18 cellular contexts compared by ENCODE assay signal in the genomic region with DNA sequence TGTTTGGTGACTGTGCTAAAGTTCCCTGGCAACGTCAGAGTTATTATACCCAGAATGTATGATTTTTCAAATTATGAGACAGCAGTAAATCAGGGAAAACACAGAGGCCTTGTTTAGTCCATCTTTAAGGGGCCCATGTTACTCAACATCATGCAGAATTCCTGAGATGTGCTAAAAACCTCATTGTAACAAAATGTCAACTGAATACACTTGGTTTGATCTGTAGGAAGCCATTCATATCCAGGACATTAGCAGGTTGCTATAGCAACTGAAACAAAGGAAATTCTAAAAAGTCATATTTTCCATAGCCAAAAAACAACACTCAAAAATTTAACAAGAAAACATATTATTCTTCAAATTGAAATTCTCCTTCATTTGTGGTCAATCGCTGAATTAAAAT. TPM values are rescaled to one million over a fixed set of nuclear protein-coding genes. Genes with fewer than 3 reads are reported as not detected.
DNase-seq lines count a peak whose midpoint lies in the region; ATAC-seq and TF ChIP-seq lines count a peak whose summit lies in the region.
"Had no signal": no experiment of that assay in that cellular context is flagged by ENCODE, and none has a peak within 500 bp of the region (broad histone marks: within the 10 kb centered on the region; RNA-seq: fewer than 3 reads in every experiment).

No MANE protein-coding gene starts in this region.

- H3K9ac ChIP-seq in GM23248 = no peak overlapping the region
- H3K9ac ChIP-seq: KMS-11 had no signal

- DNase-seq in GM23248 (peak; percentile 47), chondrocyte (ENCODE audit: low spot score) (no peak), lung microvascular endothelial cell (ENCODE audit: low read depth in 2 of 2) (peak; percentile 24 to 84), progenitor cell of endocrine pancreas (ENCODE audit: low spot score, unreplicated experiment) (no peak), mucosa of descending colon (no peak), DMS79 (lab: John Stamatoyannopoulos, UW) (no peak), foreskin keratinocyte (no peak)
- DNase-seq in stimulated activated CD4-positive, alpha-beta T cell treated with anti-CD3 and anti-CD28 coated beads, Interleukin-12 subunit alpha, Interleukin-12 subunit beta, amount 100 ng/mL, for 4 hours = no peak
- DNase-seq: C1 segment of cervical spinal cord, GF-D8, NCI-H1436 treated with DMSO at 0.1 percent for 48 hours, NCI-H2029 treated with DMSO at 0.1 percent for 48 hours, NCI-H2171 treated with DMSO at 0.1 percent for 48 hours, NCI-H510A treated with DMSO at 0.1 percent for 48 hours, NCI-H82, PC-3 had no signal

- H3K4me3 ChIP-seq in GM23248 (no peak overlapping the region), mucosa of descending colon (no peak overlapping the region)
- H3K4me3 ChIP-seq: A549 had no signal

- intact Hi-C loops in mucosa of descending colon (cut with DNase I, micrococcal nuclease) = no loop called here

- H3K79me2 ChIP-seq in GM23248 (ENCODE audit: insufficient read depth) = peaks cover 76% of the 10 kb centered on the region

- no peak overlapping the region for H2AFZ ChIP-seq in GM23248

- H3K4me3 Mint-ChIP-seq in chondrocyte (ENCODE audit: unreplicated experiment) (no peak overlapping the region), progenitor cell of endocrine pancreas (ENCODE audit: low read depth) (no peak overlapping the region)

- H3K27me3 ChIP-seq in GM23248 (replicated peaks; ENCODE audit: insufficient read depth) (no peaks in the 10 kb centered on the region), foreskin keratinocyte (no peaks in the 10 kb centered on the region)

- 35 to 46% methylated on average over 2 of the region's 2 CpGs for WGBS in GM23248 (ENCODE audit: low coverage in 1 of 2, low lambda C conversion rate in 2 of 2, missing lambda C conversion rate in 2 of 2), 2 experiments

- H3K9me2 ChIP-seq in GM23248 (ENCODE audit: insufficient read depth) = no peaks in the 10 kb centered on the region

- H3K27ac Mint-ChIP-seq in chondrocyte (ENCODE audit: unreplicated experiment) = peak overlapping the region; percentile 76
- peak overlapping the region; percentile 17 for H3K27ac Mint-ChIP-seq in progenitor cell of endocrine pancreas

- peak overlapping the region; percentile 35 for H3K27ac ChIP-seq in GM23248
- no peak overlapping the region for H3K27ac ChIP-seq in foreskin keratinocyte
- H3K27ac ChIP-seq: A549, KMS-11 had no signal

- no peak for TF ChIP-seq CTCF in chondrocyte (IDR thresholded peaks at IDR 0.05)
- TF ChIP-seq CTCF in progenitor cell of endocrine pancreas (IDR thresholded peaks at IDR 0.05; ENCODE audit: unreplicated experiment) = no peak
- no peak for TF ChIP-seq CTCF in mucosa of descending colon (IDR thresholded peaks at IDR 0.05)
- no peak for TF ChIP-seq CTCF in foreskin keratinocyte (conservative IDR thresholded peaks at IDR 0.05)

- no peaks in the 10 kb centered on the region for H3K9me3 Mint-ChIP-seq in chondrocyte (ENCODE audit: low read depth)
- no peaks in the 10 kb centered on the region for H3K9me3 Mint-ChIP-seq in progenitor cell of endocrine pancreas (ENCODE audit: low read depth)

- peaks cover 89% of the 10 kb centered on the region for H3K36me3 ChIP-seq in GM23248 (ENCODE audit: low read depth)
- H3K36me3 ChIP-seq in mucosa of descending colon (ENCODE audit: low read depth) = no peaks in the 10 kb centered on the region

- in situ Hi-C loops in GM23248 (cut with MboI) = no loop called here

- H3K27me3 Mint-ChIP-seq in chondrocyte (ENCODE audit: low read depth) = no peaks in the 10 kb centered on the region
- no peaks in the 10 kb centered on the region for H3K27me3 Mint-ChIP-seq in progenitor cell of endocrine pancreas

- H3K36me3 Mint-ChIP-seq in chondrocyte (ENCODE audit: low read depth) (peaks cover 57% of the 10 kb centered on the region), progenitor cell of endocrine pancreas (ENCODE audit: insufficient read depth) (no peaks in the 10 kb centered on the region)

- no peak for ATAC-seq in mucosa of descending colon
- no peak for ATAC-seq in foreskin keratinocyte
- ATAC-seq: A549, PC-3 had no signal

- peaks cover 74% of the 10 kb centered on the region for H3F3A ChIP-seq in GM23248 (ENCODE audit: insufficient read depth)

- no peak overlapping the region for H3K4me2 ChIP-seq in GM23248 (ENCODE audit: unreplicated experiment)
- H3K4me2 ChIP-seq: A549, KMS-11 had no signal

- H3K4me1 Mint-ChIP-seq in chondrocyte (ENCODE audit: low read depth) (peaks cover 82% of the 10 kb centered on the region), progenitor cell of endocrine pancreas (ENCODE audit: low read depth) (peaks cover 14% of the 10 kb centered on the region)

- no peaks in the 10 kb centered on the region; the same call in 1 of the 2 replicates for H4K20me1 ChIP-seq in GM23248 (ENCODE audit: insufficient read depth)

- H3K9me3 ChIP-seq in GM23248 (ENCODE audit: low read depth) (no peaks in the 10 kb centered on the region), mucosa of descending colon (no peaks in the 10 kb centered on the region)
- H3K9me3 ChIP-seq: A549 had no signal

- peaks cover 49% of the 10 kb centered on the region for H3K4me1 ChIP-seq in GM23248 (ENCODE audit: insufficient read depth)
- no peaks in the 10 kb centered on the region for H3K4me1 ChIP-seq in mucosa of descending colon (ENCODE audit: low read depth)
- H3K4me1 ChIP-seq in foreskin keratinocyte = peaks cover 3% of the 10 kb centered on the region
- H3K4me1 ChIP-seq: A549 had no signal

RNA-seq across cellular contexts. Expression of a gene that starts 35.2 kb away (rescaled TPM):
- 1,033 and 1,064 TPM in 2 replicates for total RNA-seq in GM23248 (2014; rRNA removed; shearing (Covaris generic))
- polyA plus RNA-seq in GM23248 (2016; fragmentation: Nextera tagmentation; extraction: Ambion mirVana) = 232 and 253 TPM in 2 replicates
- 1,995 to 2,753 TPM (median 2,073 TPM) in 3 replicates for total RNA-seq in chondrocyte
- total RNA-seq in lung microvascular endothelial cell = 0.60 and 1.1 TPM in 2 replicates
- 2.0 and 3.8 TPM in 2 replicates for total RNA-seq in progenitor cell of endocrine pancreas
- 10 to 100 TPM in 2 of 3 donors, 1 to 10 TPM in 1; 6.1 to 80.9 (median 15.7) TPM for total RNA-seq in mucosa of descending colon
- 108 and 119 TPM in 2 replicates for total RNA-seq in foreskin keratinocyte
- polyA plus RNA-seq in foreskin keratinocyte = 27.7 and 36.6 TPM in 2 replicates

Comparison
In these comparisons a context has a peak if more than half of its experiments do, and no peak if none do; other contexts are left out.
1. DNase-seq: peak in GM23248 (single experiment) and lung microvascular endothelial cell (2 of 2); none in chondrocyte (single experiment), progenitor cell of endocrine pancreas (single experiment), mucosa of descending colon (0 of 3), DMS79 (single experiment), foreskin keratinocyte (0 of 2) and stimulated activated CD4-positive, alpha-beta T cell treated with anti-CD3 and anti-CD28 coated beads, Interleukin-12 subunit alpha, Interleukin-12 subunit beta, amount 100 ng/mL, for 4 hours (single experiment).